In genomic region chr3:107429330-107430181, GRCh38 we compare ENCODE assay signal across 8 cellular contexts. TPM values are rescaled to one million over a fixed set of nuclear protein-coding genes. Genes with fewer than 3 reads are reported as not detected.
DNase-seq lines count a peak whose midpoint lies in the region; ATAC-seq and TF ChIP-seq lines count a peak whose summit lies in the region.

No MANE protein-coding gene starts in this region.

- H3K27me3 ChIP-seq in effector memory CD4-positive, alpha-beta T cell (replicated peaks; ENCODE audit: control insufficient read depth, insufficient read depth, low read length, poor library complexity, severe bottlenecking), result no peaks in the 10 kb centered on the region
- no peaks in the 10 kb centered on the region for H3K27me3 ChIP-seq in lung (ENCODE audit: control insufficient read depth, insufficient read depth)

- DNase-seq in AML-193 (lab: John Stamatoyannopoulos, UW), result peak; percentile 67 to 73
- peak; percentile 69 for DNase-seq in NCI-H524 treated with DMSO at 0.1 percent for 48 hours (lab: John Stamatoyannopoulos, UW)
- peak; percentile 63 for DNase-seq in activated CD4-positive, alpha-beta memory T cell treated with anti-CD3 and anti-CD28 coated beads, Interleukin-2, amount 10 ng/mL, durations not matched to agents 7 days and 5 days
- DNase-seq in effector memory CD4-positive, alpha-beta T cell, result peak; percentile 13 to 21 (median 17)
- peak; percentile 66 for DNase-seq in lung (ENCODE audit: low spot score)
- peak; percentile 21 to 38 (median 35) for DNase-seq in stimulated activated CD4-positive, alpha-beta T cell treated with anti-CD3 and anti-CD28 coated beads, TNF-alpha, amount 100 ng/mL, for 4 hours (ENCODE audit: low read depth in 3 of 3)

- peak; percentile 63 for TF ChIP-seq CTCF in lung (IDR thresholded peaks at IDR 0.05; ENCODE audit: control extremely low read depth, extremely low read depth)

- no peaks in the 10 kb centered on the region for H3K36me3 ChIP-seq in effector memory CD4-positive, alpha-beta T cell (ENCODE audit: control insufficient read depth, insufficient read depth, low read length)
- no peaks in the 10 kb centered on the region for H3K36me3 ChIP-seq in lung (ENCODE audit: control insufficient read depth in 2 of 2, insufficient read depth in 2 of 2, low read length in 2 of 2)

- no peaks in the 10 kb centered on the region for H3K36me3 Mint-ChIP-seq in activated CD4-positive, alpha-beta memory T cell treated with anti-CD3 and anti-CD28 coated beads, Interleukin-2, amount 10 ng/mL, durations not matched to agents 7 days and 5 days (ENCODE audit: low read depth)

- peak; percentile 54 for ATAC-seq in GM18873 (IDR thresholded peaks at IDR 0.05; ENCODE audit: low FRiP score, unreplicated experiment)
- ATAC-seq in HG03103 (IDR thresholded peaks at IDR 0.05; ENCODE audit: low read depth, unreplicated experiment), result peak; percentile 45
- peak; percentile 76 for ATAC-seq in lung (ENCODE audit: insufficient read depth, low FRiP score)

- 12 to 24% methylated on average over 37 of the region's 37 CpGs for WGBS in lung, 2 donors

- H3K9me3 ChIP-seq in effector memory CD4-positive, alpha-beta T cell (ENCODE audit: control insufficient read depth, low read length), result no peaks in the 10 kb centered on the region
- no peaks in the 10 kb centered on the region for H3K9me3 ChIP-seq in lung (ENCODE audit: control insufficient read depth in 2 of 2, insufficient read depth in 1 of 2, low read length in 1 of 2)

- H3K27ac ChIP-seq in effector memory CD4-positive, alpha-beta T cell (ENCODE audit: insufficient read depth, low read length, poor library complexity, severe bottlenecking), result no peak overlapping the region
- peak overlapping the region; percentile 56 to 68 for H3K27ac ChIP-seq in lung (ENCODE audit: low read depth in 1 of 2, low read length in 1 of 2)

- H3K9me3 Mint-ChIP-seq in activated CD4-positive, alpha-beta memory T cell treated with anti-CD3 and anti-CD28 coated beads, Interleukin-2, amount 10 ng/mL, durations not matched to agents 7 days and 5 days, result no peaks in the 10 kb centered on the region

- POLR2A ChIA-PET in activated CD4-positive, alpha-beta memory T cell treated with anti-CD3 and anti-CD28 coated beads, Interleukin-2, amount 10 ng/mL, durations not matched to agents 7 days and 5 days (lab: Charles Lee), result no interaction called here

- peaks cover 15% of the 10 kb centered on the region for H3K4me1 ChIP-seq in effector memory CD4-positive, alpha-beta T cell (ENCODE audit: control insufficient read depth, insufficient read depth, low read length, poor library complexity, severe bottlenecking)
- H3K4me1 ChIP-seq in lung (ENCODE audit: control insufficient read depth in 2 of 2, insufficient read depth in 2 of 2, low read length in 2 of 2), result peaks cover 0 to 6% of the 10 kb centered on the region in 2 donors

- CTCF ChIA-PET in activated CD4-positive, alpha-beta memory T cell treated with anti-CD3 and anti-CD28 coated beads, Interleukin-2, amount 10 ng/mL, durations not matched to agents 7 days and 5 days (lab: Charles Lee), result interaction anchor here (0.7 to 3.8 kb wide), 17 partner anchors 9 to 387 kb away, joined by 3 to 40 read pairs (median 3); no protein-coding TSS in a partner anchor

- peaks cover 18% of the 10 kb centered on the region for H3K27me3 Mint-ChIP-seq in activated CD4-positive, alpha-beta memory T cell treated with anti-CD3 and anti-CD28 coated beads, Interleukin-2, amount 10 ng/mL, durations not matched to agents 7 days and 5 days

- H3K4me1 Mint-ChIP-seq in activated CD4-positive, alpha-beta memory T cell treated with anti-CD3 and anti-CD28 coated beads, Interleukin-2, amount 10 ng/mL, durations not matched to agents 7 days and 5 days, result peaks cover 17% of the 10 kb centered on the region

- no peak overlapping the region for H3K27ac Mint-ChIP-seq in activated CD4-positive, alpha-beta memory T cell treated with anti-CD3 and anti-CD28 coated beads, Interleukin-2, amount 10 ng/mL, durations not matched to agents 7 days and 5 days

- H3K4me3 ChIP-seq in effector memory CD4-positive, alpha-beta T cell (ENCODE audit: insufficient read depth, low read depth, low read length, poor library complexity, severe bottlenecking), result peak overlapping the region; percentile 80
- no peak overlapping the region for H3K4me3 ChIP-seq in lung

- H3K4me3 Mint-ChIP-seq in activated CD4-positive, alpha-beta memory T cell treated with anti-CD3 and anti-CD28 coated beads, Interleukin-2, amount 10 ng/mL, durations not matched to agents 7 days and 5 days, result peak overlapping the region; percentile 28

RNA-seq across cellular contexts. Expression of gene CCDC54, which starts 52.3 kb away (rescaled TPM):
- not detected for total RNA-seq in activated CD4-positive, alpha-beta memory T cell treated with anti-CD3 and anti-CD28 coated beads, Interleukin-2, amount 10 ng/mL, durations not matched to agents 7 days and 5 days
- not detected for total RNA-seq in lung
- polyA plus RNA-seq in lung, result not detected

Comparison
In these comparisons a context has a peak if more than half of its experiments do, and no peak if none do; other contexts are left out.
1. DNase-seq: peak in every context shown above with its lines; median percentile 70 in AML-193; 69 in NCI-H524 treated with DMSO at 0.1 percent for 48 hours; 66 in lung; 63 in activated CD4-positive, alpha-beta memory T cell treated with anti-CD3 and anti-CD28 coated beads, Interleukin-2, amount 10 ng/mL, durations not matched to agents 7 days and 5 days; 35 in stimulated activated CD4-positive, alpha-beta T cell treated with anti-CD3 and anti-CD28 coated beads, TNF-alpha, amount 100 ng/mL, for 4 hours; 17 in effector memory CD4-positive, alpha-beta T cell.